8 cellular contexts compared by ENCODE assay signal in the genomic region with DNA sequence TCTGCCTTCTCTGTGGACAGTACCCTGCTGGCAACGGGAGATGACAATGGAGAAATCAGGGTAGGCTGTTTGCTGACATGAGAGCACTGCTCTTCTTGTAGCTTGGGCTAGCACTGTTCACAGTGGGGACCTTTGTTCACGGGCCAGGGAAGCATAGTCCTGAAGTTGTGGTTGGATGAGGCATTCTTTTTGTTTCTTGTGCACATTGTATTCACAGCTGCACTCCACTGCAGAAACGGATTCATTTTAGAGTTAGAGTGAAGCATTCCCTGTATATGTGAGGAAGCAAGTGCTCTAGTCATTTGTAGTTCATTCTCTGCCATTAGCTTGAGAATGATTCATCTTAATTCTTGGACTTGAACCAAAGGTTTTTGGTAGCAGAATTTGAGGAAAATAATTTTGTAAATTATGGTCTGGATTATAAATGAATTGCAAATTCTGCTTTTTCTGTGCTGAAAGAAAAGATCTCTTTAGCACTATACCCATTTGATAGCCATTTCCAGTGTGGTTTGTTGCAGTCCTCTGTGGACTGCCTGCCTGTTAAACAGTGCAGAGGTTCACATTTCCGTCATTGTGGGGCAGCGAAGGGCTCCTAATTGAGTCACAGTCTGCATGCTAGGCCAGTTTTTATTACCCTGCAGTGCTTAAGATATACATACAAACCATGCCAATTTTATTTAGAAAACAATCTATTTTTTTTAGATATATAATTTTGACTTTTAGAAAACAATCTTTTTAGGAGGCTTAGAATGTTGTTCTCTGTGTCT.
DNase-seq lines count a peak whose midpoint lies in the region; ATAC-seq and TF ChIP-seq lines count a peak whose summit lies in the region.

No MANE protein-coding gene starts in this region.

- H3K27me3 Mint-ChIP-seq in Calu3 (ENCODE audit: unreplicated experiment), result no peaks in the 10 kb centered on the region

- H3K9me3 Mint-ChIP-seq in Calu3 (ENCODE audit: low read depth, unreplicated experiment), result no peaks in the 10 kb centered on the region
- no peaks in the 10 kb centered on the region for H3K9me3 Mint-ChIP-seq in activated naive CD4-positive, alpha-beta T cell treated with anti-CD3 and anti-CD28 coated beads, Interleukin-2, amount 50 U/mL, for 72 hours

- H3K36me3 Mint-ChIP-seq in Calu3 (ENCODE audit: insufficient read depth, unreplicated experiment), result no peaks in the 10 kb centered on the region
- H3K36me3 Mint-ChIP-seq in activated naive CD4-positive, alpha-beta T cell treated with anti-CD3 and anti-CD28 coated beads, Interleukin-2, amount 50 U/mL, for 72 hours, result peaks cover 12 to 13% of the 10 kb centered on the region in 2 donors

- BruUV-seq in Calu3 (replicated peaks; lab: Mats Ljungman, UMichigan), result no TSS peak

- intact Hi-C loops in Calu3 (cut with micrococcal nuclease; ENCODE audit: unreplicated experiment) (loop anchor here (1.0 to 5.0 kb wide), 2 partner anchors 212 to 273 kb away; no protein-coding TSS in a partner anchor), left ventricle myocardium superior (cut with micrococcal nuclease) (no loop called here)

- CTCF ChIA-PET in Calu3 (lab: Charles Lee), result no interaction called here

- H3K4me3 Mint-ChIP-seq in Calu3 (ENCODE audit: low read depth, unreplicated experiment), result no peak overlapping the region

- H3K27ac Mint-ChIP-seq in Calu3 (ENCODE audit: unreplicated experiment), result no peak overlapping the region
- H3K27ac Mint-ChIP-seq in activated naive CD4-positive, alpha-beta T cell treated with anti-CD3 and anti-CD28 coated beads, Interleukin-2, amount 50 U/mL, for 72 hours, result peak overlapping the region in 1 of 2 donors; percentile 23

- DNase-seq in Calu3 (peak; percentile 63), NCI-H2227 (lab: John Stamatoyannopoulos, UW; ENCODE audit: unreplicated experiment) (peak; percentile 23), left ventricle myocardium superior (no peak), activated gamma-delta T cell treated with Interleukin-2 at 50 U/mL for 16 hours (no peak)
- DNase-seq in activated naive CD4-positive, alpha-beta T cell treated with anti-CD3 and anti-CD28 coated beads, Interleukin-2, amount 50 U/mL, for 72 hours (ENCODE audit: low spot score in 2 of 2), result peak in 1 of 2 donors; percentile 69
- peak; percentile 65 for DNase-seq in stimulated activated CD4-positive, alpha-beta T cell treated with anti-CD3 and anti-CD28 coated beads, Interleukin-1b, Interleukin-23, amount 100 ng/mL, for 48 hours

- H3K4me1 Mint-ChIP-seq in Calu3 (ENCODE audit: low read depth, unreplicated experiment), result no peaks in the 10 kb centered on the region

- peak; percentile 92 for ATAC-seq in GM18868 (IDR thresholded peaks at IDR 0.05; ENCODE audit: unreplicated experiment)
- peak; percentile 85 for ATAC-seq in HG03097 (IDR thresholded peaks at IDR 0.05; ENCODE audit: low FRiP score, unreplicated experiment)
- ATAC-seq in activated naive CD4-positive, alpha-beta T cell treated with anti-CD3 and anti-CD28 coated beads, Interleukin-2, amount 50 U/mL, for 72 hours, result peak; percentile 64 to 79
- ATAC-seq in left ventricle myocardium superior, result peak; percentile 47

- TF ChIP-seq CTCF in Calu3 (IDR thresholded peaks at IDR 0.05; ENCODE audit: unreplicated experiment), result no peak

Comparison
In these comparisons a context has a peak if more than half of its experiments do, and no peak if none do; other contexts are left out.
1. DNase-seq: peak in Calu3 (single experiment), NCI-H2227 (single experiment) and stimulated activated CD4-positive, alpha-beta T cell treated with anti-CD3 and anti-CD28 coated beads, Interleukin-1b, Interleukin-23, amount 100 ng/mL, for 48 hours (single experiment); none in left ventricle myocardium superior (single experiment) and activated gamma-delta T cell treated with Interleukin-2 at 50 U/mL for 16 hours (single experiment).
2. Peak in every context shown above with its lines, with median percentiles within 50 percentile points of each other: ATAC-seq.